In genomic region chr10:67115972-67116371, GRCh38 we compare ENCODE assay signal across 15 cellular contexts.
DNase-seq lines count a peak whose midpoint lies in the region; ATAC-seq, FAIRE-seq and TF ChIP-seq lines count a peak whose summit lies in the region.
"Had no signal": no experiment of that assay in that cellular context is flagged by ENCODE, and none has a peak within 500 bp of the region (broad histone marks: within the 10 kb centered on the region; RNA-seq: fewer than 3 reads in every experiment).

No MANE protein-coding gene starts in this region.

- H3K4me1 ChIP-seq in A549 = peaks cover 7% of the 10 kb centered on the region; the same call in 2 of the 3 replicates
- H3K4me1 ChIP-seq: stomach had no signal

- no peak for TF ChIP-seq CTCF in A549 (IDR thresholded peaks at IDR 0.05)
- TF ChIP-seq CTCF in VCaP (conservative IDR thresholded peaks at IDR 0.05) = no peak

- TF ChIP-seq EP300 in A549 (IDR thresholded peaks at IDR 0.05) = no peak

- no peak overlapping the region for H3K4me3 ChIP-seq in A549
- H3K4me3 ChIP-seq: coronary artery, stomach had no signal

- TF ChIP-seq POLR2A in A549 (IDR thresholded peaks at IDR 0.05; ENCODE audit: low read length) = no peak

- CTCF ChIA-PET in A549 (lab: Yijun Ruan, JAX) = no interaction called here

- no peak for FAIRE-seq in A549 (lab: Jason Lieb, UNC)

- TF ChIP-seq RAD21 in A549 (conservative IDR thresholded peaks at IDR 0.05 in 1 of 2, IDR thresholded peaks at IDR 0.05 in 1 of 2) = no peak

- H3K27ac ChIP-seq in A549 = no peak overlapping the region
- H3K27ac ChIP-seq in VCaP = peak overlapping the region; percentile 79
- H3K27ac ChIP-seq: coronary artery, stomach had no signal

- DNase-seq in A549 (ENCODE audit: low read depth in 1 of 2, low spot score in 1 of 2) = peak in 1 of 2 experiments; percentile 16
- DNase-seq in LHCN-M2 (ENCODE audit: low read depth) = peak; percentile 0
- peak; percentile 74 for DNase-seq in iris pigment epithelial cell (ENCODE audit: low read depth)
- no peak for DNase-seq in left lobe of liver (ENCODE audit: low spot score)
- no peak for DNase-seq in SW 1271 (lab: John Stamatoyannopoulos, UW)
- no peak for DNase-seq in middle frontal gyrus (ENCODE audit: extremely low spot score, low spot score)
- no peak for DNase-seq in OCI-M1 (lab: John Stamatoyannopoulos, UW)
- DNase-seq: amygdala; CD8-positive, alpha-beta T cell; glutamatergic neuron; islet precursor cell; NCI-H187; stomach had no signal

- POLR2A ChIA-PET in A549 (lab: Yijun Ruan, JAX) = no interaction called here

- WGBS in A549 (ENCODE audit: missing lambda C conversion rate) = 0% methylated on average over 1 of the region's 1 CpG

- peak overlapping the region; percentile 10; the same call in 1 of the 3 replicates for H3K4me2 ChIP-seq in A549

- no peaks in the 10 kb centered on the region for H3K9me3 ChIP-seq in A549
- H3K9me3 ChIP-seq: stomach had no signal

- ATAC-seq in A549 = no peak
- ATAC-seq in left lobe of liver = no peak
- ATAC-seq: CD8-positive, alpha-beta T cell had no signal

TF ChIP-seq in A549, 52 proteins besides CTCF, POLR2A, EP300 and RAD21:
- TF ChIP-seq JUNB (IDR thresholded peaks at IDR 0.05) (no peak), NFE2L2 (conservative IDR thresholded peaks at IDR 0.05; ENCODE audit: low read length) (no peak), ZNF302 (CRISPR knock-in tag; IDR thresholded peaks at IDR 0.05) (no peak), RCOR1 (IDR thresholded peaks at IDR 0.05; ENCODE audit: low read depth, low read length) (no peak)
- TF ChIP-seq, protein P1, sequence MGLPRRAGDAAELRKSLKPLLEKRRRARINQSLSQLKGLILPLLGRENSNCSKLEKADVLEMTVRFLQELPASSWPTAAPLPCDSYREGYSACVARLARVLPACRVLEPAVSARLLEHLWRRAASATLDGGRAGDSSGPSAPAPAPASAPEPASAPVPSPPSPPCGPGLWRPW (IDR thresholded peaks at IDR 0.05) = no peak

Comparison
In these comparisons a context has a peak if more than half of its experiments do, and no peak if none do; other contexts are left out.
1. DNase-seq: peak in LHCN-M2 (single experiment) and iris pigment epithelial cell (single experiment); none in left lobe of liver (single experiment), SW 1271 (0 of 2), middle frontal gyrus (single experiment) and OCI-M1 (single experiment).